26 cellular contexts compared by ENCODE assay signal in the genomic region with DNA sequence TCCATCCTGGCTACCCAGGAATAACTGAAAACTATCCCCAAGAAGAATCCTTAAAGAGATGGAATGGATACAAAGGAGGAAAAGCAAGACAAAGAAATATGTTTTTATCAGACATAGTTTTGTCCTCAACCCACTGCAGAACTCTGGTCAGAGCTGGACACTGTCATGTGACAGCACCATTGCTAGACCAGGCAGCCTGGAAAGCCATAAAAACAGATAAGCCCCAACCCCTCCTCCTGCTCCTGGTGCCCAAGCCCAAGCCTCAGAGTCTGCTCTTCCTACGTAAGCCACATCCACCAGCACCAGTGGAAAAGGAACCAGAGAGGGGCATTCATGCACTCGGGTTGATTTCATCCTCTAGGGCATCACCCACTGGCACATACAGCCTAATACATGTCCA.
"Had no signal": no experiment of that assay in that cellular context is flagged by ENCODE, and none has a peak within 500 bp of the region (broad histone marks: within the 10 kb centered on the region; RNA-seq: fewer than 3 reads in every experiment).

No MANE protein-coding gene starts in this region.

- H3K36me3 ChIP-seq: esophagus squamous epithelium, heart right ventricle, sigmoid colon, spleen, tibial artery, upper lobe of left lung had no signal

- H3K36me3 Mint-ChIP-seq: naive thymus-derived CD4-positive, alpha-beta T cell; stimulated activated memory B cell treated with anti-CD40 and anti-IgM and Interleukin-4, amounts not matched to agents 10 μg/mL and 1 μg/mL and 100 μg/mL, for 72 hours had no signal

- H3K4me1 Mint-ChIP-seq: naive thymus-derived CD4-positive, alpha-beta T cell; stimulated activated memory B cell treated with anti-CD40 and anti-IgM and Interleukin-4, amounts not matched to agents 10 μg/mL and 1 μg/mL and 100 μg/mL, for 72 hours had no signal

- H3K4me1 ChIP-seq: esophagus squamous epithelium, heart right ventricle, psoas muscle, sigmoid colon, spleen, testis, tibial artery, upper lobe of left lung had no signal

- ATAC-seq: effector memory CD8-positive, alpha-beta T cell; heart right ventricle; naive thymus-derived CD4-positive, alpha-beta T cell; psoas muscle; right cardiac atrium; stimulated activated memory B cell treated with anti-CD40 and anti-IgM and Interleukin-4, amounts not matched to agents 10 μg/mL and 1 μg/mL and 100 μg/mL, for 72 hours; stimulated activated naive CD8-positive, alpha-beta T cell treated with anti-CD3 and anti-CD28 coated beads, Interleukin-15, Interleukin-2, amounts not matched to agents 100 U/mL and 50 U/mL, for 24 hours had no signal

- H3K27ac Mint-ChIP-seq: effector memory CD8-positive, alpha-beta T cell; naive thymus-derived CD4-positive, alpha-beta T cell; nephron; stimulated activated memory B cell treated with anti-CD40 and anti-IgM and Interleukin-4, amounts not matched to agents 10 μg/mL and 1 μg/mL and 100 μg/mL, for 72 hours had no signal

- DNase-seq: cortex of kidney; effector memory CD8-positive, alpha-beta T cell; erythroblast; esophagus squamous epithelium; foreskin melanocyte; glutamatergic neuron; heart right ventricle; kidney; mesenchymal stem cell; midbrain; naive thymus-derived CD4-positive, alpha-beta T cell; nucleus accumbens; psoas muscle; right cardiac atrium; sigmoid colon; spleen; stimulated activated CD4-positive, alpha-beta T cell treated with anti-CD3 and anti-CD28 coated beads, Interleukin-4, amount 100 ng/mL, for 4 hours; stimulated activated naive CD8-positive, alpha-beta T cell treated with anti-CD3 and anti-CD28 coated beads, Interleukin-15, Interleukin-2, amounts not matched to agents 100 U/mL and 50 U/mL, for 24 hours; substantia nigra; testis; tibial artery; upper lobe of left lung had no signal

- H3K27ac ChIP-seq: esophagus squamous epithelium, heart right ventricle, psoas muscle, sigmoid colon, spleen, testis, tibial artery, upper lobe of left lung had no signal

- FAIRE-seq: endometrium, kidney, urothelium cell line had no signal

- H3K4me3 ChIP-seq: esophagus squamous epithelium, heart right ventricle, psoas muscle, sigmoid colon, spleen, testis, tibial artery, upper lobe of left lung had no signal

- H3K9me3 ChIP-seq: esophagus squamous epithelium, heart right ventricle, psoas muscle, sigmoid colon, spleen, testis, tibial artery, upper lobe of left lung had no signal

- H3K27me3 ChIP-seq: testis, upper lobe of left lung had no signal

- H3K4me3 Mint-ChIP-seq: effector memory CD8-positive, alpha-beta T cell; naive thymus-derived CD4-positive, alpha-beta T cell; nephron; stimulated activated memory B cell treated with anti-CD40 and anti-IgM and Interleukin-4, amounts not matched to agents 10 μg/mL and 1 μg/mL and 100 μg/mL, for 72 hours had no signal

- H3K9me3 Mint-ChIP-seq: effector memory CD8-positive, alpha-beta T cell; nephron; stimulated activated memory B cell treated with anti-CD40 and anti-IgM and Interleukin-4, amounts not matched to agents 10 μg/mL and 1 μg/mL and 100 μg/mL, for 72 hours had no signal
